8 cellular contexts compared by ENCODE assay signal in the genomic region with DNA sequence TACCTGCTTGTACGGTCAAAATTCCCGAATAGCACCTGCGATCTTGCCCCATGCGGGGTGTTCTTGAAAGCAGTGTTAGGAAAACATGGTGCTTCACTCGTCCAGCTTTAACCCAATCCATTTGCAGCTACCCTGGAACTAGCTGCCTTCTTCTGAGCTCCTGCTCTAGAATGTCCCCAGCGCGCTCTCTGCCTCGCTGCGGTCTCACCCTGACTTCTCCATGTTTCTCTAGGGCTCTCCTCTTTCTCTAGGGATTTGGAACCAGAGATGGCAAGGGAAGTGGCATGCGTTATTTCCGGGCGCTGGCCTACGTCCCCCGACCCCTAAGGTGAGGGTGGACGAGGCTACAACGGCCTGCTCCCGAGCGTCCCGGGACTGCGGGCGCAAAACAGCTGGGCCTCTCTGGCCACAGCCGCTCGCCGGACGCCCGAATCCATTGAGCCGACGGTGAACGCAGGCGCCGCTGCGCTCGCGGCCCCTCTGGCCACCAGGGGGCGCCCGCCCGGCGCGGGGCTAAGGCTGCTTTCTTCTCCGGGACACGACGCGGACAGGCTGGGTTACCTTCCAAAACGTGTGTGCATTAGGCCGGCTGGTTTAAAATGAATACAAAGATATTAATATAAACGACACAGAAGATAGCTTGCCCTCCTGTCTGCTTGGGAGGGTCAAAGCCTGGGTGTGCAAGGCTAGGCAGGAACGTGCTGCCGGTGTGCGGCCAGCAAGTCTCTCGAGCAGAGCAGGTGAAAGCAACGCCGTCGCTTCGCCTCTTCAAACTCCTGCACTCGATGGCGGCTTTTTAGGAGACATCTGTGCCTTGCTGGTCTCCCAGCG. TPM values are rescaled to one million over a fixed set of nuclear protein-coding genes. Genes with fewer than 3 reads are reported as not detected.
DNase-seq lines count a peak whose midpoint lies in the region; ATAC-seq, FAIRE-seq and TF ChIP-seq lines count a peak whose summit lies in the region.

No MANE protein-coding gene starts in this region.

- no peak overlapping the region for H3K27ac Mint-ChIP-seq in CD8-positive, alpha-beta T cell
- H3K27ac Mint-ChIP-seq in nephron progenitor cell, result peak overlapping the region; percentile 99

- FAIRE-seq in RCC 7860 (lab: Jason Lieb, UNC), result no peak

- intact Hi-C loops in CD8-positive, alpha-beta T cell (cut with DNase I, micrococcal nuclease), result loop anchor here in 1 of 2 experiments (5.0 kb wide), 1 partner anchor 675 kb away; no protein-coding TSS in a partner anchor

- H3K4me3 ChIP-seq in CD8-positive, alpha-beta T cell (ENCODE audit: low read depth, low read length), result peak overlapping the region; percentile 14
- H3K4me3 ChIP-seq in fibroblast of villous mesenchyme (ENCODE audit: low read depth, low read length), result peak overlapping the region; percentile 88

- H3K27ac ChIP-seq in CD8-positive, alpha-beta T cell (ENCODE audit: low read depth, low read length), result no peak overlapping the region
- peak overlapping the region; percentile 94 for H3K27ac ChIP-seq in substantia nigra (ENCODE audit: low read depth, low read length, poor library complexity, severe bottlenecking)

- peak; percentile 50 for ATAC-seq in CD8-positive, alpha-beta T cell
- peak; percentile 55 for ATAC-seq in GM19452 (IDR thresholded peaks at IDR 0.05; ENCODE audit: unreplicated experiment)
- peak; percentile 35 for ATAC-seq in HG03558 (IDR thresholded peaks at IDR 0.05; ENCODE audit: extremely low read depth, unreplicated experiment)

- H3K36me3 Mint-ChIP-seq in CD8-positive, alpha-beta T cell, result no peaks in the 10 kb centered on the region
- H3K36me3 Mint-ChIP-seq in nephron progenitor cell (ENCODE audit: low read depth), result peaks cover 2% of the 10 kb centered on the region

- no peaks in the 10 kb centered on the region for H3K9me3 ChIP-seq in CD8-positive, alpha-beta T cell (ENCODE audit: low read length)

- H3K36me3 ChIP-seq in CD8-positive, alpha-beta T cell (ENCODE audit: insufficient read depth, low read length), result no peaks in the 10 kb centered on the region

- peak overlapping the region; percentile 83 for H3K4me3 Mint-ChIP-seq in CD8-positive, alpha-beta T cell
- no peak overlapping the region for H3K4me3 Mint-ChIP-seq in nephron progenitor cell

- peak; percentile 94 for TF ChIP-seq CTCF in CD8-positive, alpha-beta T cell (IDR thresholded peaks at IDR 0.05)
- TF ChIP-seq CTCF in fibroblast of villous mesenchyme (IDR thresholded peaks at IDR 0.05; ENCODE audit: insufficient read depth, low read depth, low read length) (peak; percentile 90), nephron progenitor cell (IDR thresholded peaks at IDR 0.05) (peak; percentile 98)

- no peaks in the 10 kb centered on the region for H3K9me3 Mint-ChIP-seq in CD8-positive, alpha-beta T cell
- no peaks in the 10 kb centered on the region for H3K9me3 Mint-ChIP-seq in nephron progenitor cell

- CTCF ChIA-PET in CD8-positive, alpha-beta T cell (lab: Charles Lee), result interaction anchor here (0.5 to 2.2 kb wide), 16 partner anchors 9 to 241 kb away, joined by 3 to 19 read pairs (median 4); no protein-coding TSS in a partner anchor

- H3K4me1 Mint-ChIP-seq in CD8-positive, alpha-beta T cell (ENCODE audit: low read depth), result peaks cover 27% of the 10 kb centered on the region
- peaks cover 51% of the 10 kb centered on the region for H3K4me1 Mint-ChIP-seq in nephron progenitor cell

- POLR2A ChIA-PET in CD8-positive, alpha-beta T cell (lab: Charles Lee), result no interaction called here

- H3K27me3 ChIP-seq in CD8-positive, alpha-beta T cell (ENCODE audit: insufficient read depth, low read length), result peaks cover 10% of the 10 kb centered on the region

- peaks cover 24% of the 10 kb centered on the region for H3K4me1 ChIP-seq in CD8-positive, alpha-beta T cell (ENCODE audit: insufficient read depth, low read length)

- peaks cover 36% of the 10 kb centered on the region for H3K27me3 Mint-ChIP-seq in CD8-positive, alpha-beta T cell (ENCODE audit: low read depth)
- H3K27me3 Mint-ChIP-seq in nephron progenitor cell (ENCODE audit: low read depth, poor library complexity), result no peaks in the 10 kb centered on the region

- DNase-seq in CD8-positive, alpha-beta T cell, result peak; percentile 33 to 81 (median 52)
- DNase-seq in RCC 7860 (ENCODE audit: low spot score) (peak; percentile 9), fibroblast of villous mesenchyme (ENCODE audit: low read depth) (peak; percentile 78), nephron progenitor cell (peak; percentile 93), substantia nigra (lab: John Stamatoyannopoulos, UW) (peak; percentile 16 to 91 (median 80))
- peak; percentile 87 for DNase-seq in activated effector memory CD4-positive, alpha-beta T cell treated with anti-CD3 and anti-CD28 coated beads, Interleukin-2, amount 50 U/mL, for 16 hours

RNA-seq across cellular contexts. Expression of gene SPRY2, which starts 1.8 kb away (rescaled TPM):
- 1 to 10 TPM; 3.1 to 3.4 TPM for total RNA-seq in CD8-positive, alpha-beta T cell
- 15.8 and 16.0 TPM in 2 replicates for total RNA-seq in fibroblast of villous mesenchyme

Comparison
In these comparisons a context has a peak if more than half of its experiments do, and no peak if none do; other contexts are left out.
1. DNase-seq: peak in every context shown above with its lines; median percentile 93 in nephron progenitor cell; 87 in activated effector memory CD4-positive, alpha-beta T cell treated with anti-CD3 and anti-CD28 coated beads, Interleukin-2, amount 50 U/mL, for 16 hours; 80 in substantia nigra; 78 in fibroblast of villous mesenchyme; 52 in CD8-positive, alpha-beta T cell; 9 in RCC 7860.